ENCODE assay signal across 8 cellular contexts in the genomic region with DNA sequence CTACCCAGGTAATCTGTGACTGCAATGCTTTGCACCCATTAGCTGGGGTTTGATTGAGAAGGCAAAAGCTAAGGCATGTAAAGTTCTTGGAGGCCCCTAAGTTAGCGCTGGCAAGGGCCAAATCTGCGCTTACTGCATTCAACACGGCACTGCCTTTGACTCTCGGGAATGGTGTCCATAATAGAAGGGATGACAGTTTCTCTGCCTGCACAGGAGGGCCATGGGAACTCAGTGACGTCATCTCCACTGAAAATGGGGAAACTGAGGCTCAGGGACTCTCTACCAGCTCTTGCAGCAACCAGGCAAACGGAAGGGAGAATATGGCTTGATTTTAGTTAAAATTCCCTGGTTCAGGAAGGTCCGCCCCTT. TPM values are rescaled to one million over a fixed set of nuclear protein-coding genes. Genes with fewer than 3 reads are reported as not detected.
A peak's percentile ranks its signal among the peaks of the same experiment; 100 is the strongest.
DNase-seq lines count a peak whose midpoint lies in the region; ATAC-seq and TF ChIP-seq lines count a peak whose summit lies in the region.

No MANE protein-coding gene starts in this region.

- peak overlapping the region; percentile 95; the same call in 1 of the 2 replicates for H3K27ac ChIP-seq in HUES64 (ENCODE audit: low read depth, low read length)
- H3K27ac ChIP-seq in muscle layer of duodenum (ENCODE audit: low read length), result peak overlapping the region; percentile 87

- H3K36me3 ChIP-seq in HUES64 (ENCODE audit: insufficient read depth, low read length), result peaks cover 14% of the 10 kb centered on the region
- H3K36me3 ChIP-seq in muscle layer of duodenum (ENCODE audit: control insufficient read depth in 1 of 2, insufficient read depth in 2 of 2, low read length in 2 of 2), result peaks cover 0 to 4% of the 10 kb centered on the region in 2 donors

- peak overlapping the region; percentile 83; the same call in 1 of the 2 replicates for H3K9ac ChIP-seq in HUES64 (ENCODE audit: low read depth, low read length)

- no peak for DNase-seq in AG09309 (ENCODE audit: low read depth)
- no peak for DNase-seq in choroid plexus epithelial cell (ENCODE audit: low read depth)
- no peak for DNase-seq in NCI-H2081 (lab: John Stamatoyannopoulos, UW)

- H3K9me3 ChIP-seq in HUES64 (ENCODE audit: insufficient read depth, low read depth, low read length) (no peaks in the 10 kb centered on the region), muscle layer of duodenum (ENCODE audit: control insufficient read depth in 1 of 2, low read length in 2 of 2) (no peaks in the 10 kb centered on the region)

- H3K4me1 ChIP-seq in HUES64 (ENCODE audit: insufficient read depth, low read length), result peaks cover 11% of the 10 kb centered on the region
- H3K4me1 ChIP-seq in muscle layer of duodenum (ENCODE audit: control insufficient read depth in 1 of 2, insufficient read depth in 2 of 2, low read length in 2 of 2), result peaks cover 5 to 12% of the 10 kb centered on the region in 2 donors

- no peaks in the 10 kb centered on the region for H3K27me3 ChIP-seq in HUES64 (ENCODE audit: insufficient read depth, low read length)
- no peaks in the 10 kb centered on the region for H3K27me3 ChIP-seq in muscle layer of duodenum (ENCODE audit: low read depth, low read length)

- TF ChIP-seq CTCF in AG09309 (IDR thresholded peaks at IDR 0.05; ENCODE audit: control insufficient read depth, insufficient read depth, low read depth, low read length, missing control alignments), result no peak
- TF ChIP-seq CTCF in choroid plexus epithelial cell (conservative IDR thresholded peaks at IDR 0.05; ENCODE audit: low read depth, low read length), result no peak

- ATAC-seq in GM21360 (IDR thresholded peaks at IDR 0.05; ENCODE audit: unreplicated experiment) (no peak), GM19467 (IDR thresholded peaks at IDR 0.05; ENCODE audit: unreplicated experiment) (no peak)
- ATAC-seq in activated CD4-positive, CD25-positive, alpha-beta regulatory T cell treated with anti-CD3 and anti-CD28 coated beads, Interleukin-2, amount 50 U/mL, for 24 hours, result no peak

- H3K4me3 ChIP-seq in AG09309 (ENCODE audit: control insufficient read depth, low read depth, low read length) (peak overlapping the region; percentile 48), HUES64 (ENCODE audit: low read length) (peak overlapping the region; percentile 78), choroid plexus epithelial cell (ENCODE audit: low read depth, low read length) (peak overlapping the region; percentile 71), muscle layer of duodenum (ENCODE audit: low read depth in 1 of 2, low read length in 2 of 2) (peak overlapping the region; percentile 66 to 77)

- whole genome bisulfite sequencing in HUES64, result 34% methylated on average over 7 of the region's 7 CpGs

RNA-seq across cellular contexts. Expression of gene SPATA24, which starts 0.5 kb away (rescaled TPM):
- polyA plus RNA-seq in HUES64 (2013, experiment 1 of 2), result 6.0 TPM
- polyA plus RNA-seq in HUES64 (2013, experiment 2 of 2), result 8.4 TPM

RNA-seq across cellular contexts. Expression of gene PROB1, which starts 8.5 kb away (rescaled TPM):
- polyA plus RNA-seq in HUES64 (2013, experiment 1 of 2), result 1.0 TPM
- polyA plus RNA-seq in HUES64 (2013, experiment 2 of 2), result 1.1 TPM

RNA-seq across cellular contexts. Expression of gene MZB1, which starts 13.7 kb away (rescaled TPM):
- polyA plus RNA-seq in HUES64 (2013, experiment 1 of 2), result not detected
- 0.70 TPM for polyA plus RNA-seq in HUES64 (2013, experiment 2 of 2)

RNA-seq across cellular contexts. Expression of gene SLC23A1, which starts 20.3 kb away (rescaled TPM):
- polyA plus RNA-seq in HUES64 (2013, experiment 1 of 2), result not detected
- polyA plus RNA-seq in HUES64 (2013, experiment 2 of 2), result not detected

RNA-seq across cellular contexts. Expression of gene DNAJC18, which starts 35.9 kb away (rescaled TPM):
- 20.7 TPM for polyA plus RNA-seq in HUES64 (2013, experiment 1 of 2)
- 27.8 TPM for polyA plus RNA-seq in HUES64 (2013, experiment 2 of 2)
